In genomic region chr13:21913010-21913409, GRCh38 we compare ENCODE assay signal across 1 cellular context.
TF ChIP-seq lines count a peak whose summit lies in the region.

No MANE protein-coding gene starts in this region.

TF ChIP-seq in H1, 55 proteins besides CTCF, POLR2A, EP300 and RAD21 (continued from another document):
- no peak for TF ChIP-seq CBX8 (IDR thresholded peaks at IDR 0.05; ENCODE audit: borderline replicate concordance, low read depth, low read length)
- TF ChIP-seq PHF8 (conservative IDR thresholded peaks at IDR 0.05; ENCODE audit: low read depth, low read length) = no peak
- no peak for TF ChIP-seq CHD7 (IDR thresholded peaks at IDR 0.05; ENCODE audit: insufficient replicate concordance, low read length)
